8 cellular contexts compared by ENCODE assay signal in the genomic region with DNA sequence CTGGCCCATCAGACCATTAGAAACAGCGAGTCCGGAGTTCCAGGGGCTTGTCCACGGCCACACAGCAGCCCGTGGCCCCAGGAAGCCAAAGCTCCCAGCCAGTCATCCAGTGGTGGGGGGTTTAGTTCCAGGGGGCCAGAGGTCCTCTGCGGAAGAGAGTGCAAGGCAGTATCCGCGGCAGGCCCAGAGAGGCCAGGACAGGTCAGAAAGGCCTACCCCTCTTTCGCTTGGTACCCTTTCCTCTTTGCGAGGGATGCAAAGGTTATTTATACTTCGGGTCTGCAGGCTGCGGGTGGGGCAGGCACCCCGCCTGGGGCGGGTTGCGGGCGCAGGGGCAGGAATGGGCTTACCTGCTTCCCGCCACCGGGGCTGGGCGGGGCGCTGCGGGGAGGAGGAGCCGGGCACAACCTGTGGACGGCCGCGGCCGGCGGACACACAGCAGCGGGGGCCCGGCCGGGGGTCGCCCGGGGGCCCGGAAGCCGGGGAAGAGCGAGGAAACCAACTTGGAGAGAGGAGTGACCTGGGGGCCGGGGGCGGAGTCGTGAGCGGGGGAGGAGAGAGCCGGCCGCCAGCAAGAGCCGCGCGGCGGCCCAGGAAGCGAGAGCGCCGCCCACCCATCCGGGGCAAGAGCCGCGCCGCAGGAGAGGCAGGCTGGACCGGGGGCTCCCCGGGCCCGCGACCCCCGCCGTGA. TPM values are rescaled to one million over a fixed set of nuclear protein-coding genes. Genes with fewer than 3 reads are reported as not detected.
A peak's percentile ranks its signal among the peaks of the same experiment; 100 is the strongest.
DNase-seq lines count a peak whose midpoint lies in the region; ATAC-seq, FAIRE-seq and TF ChIP-seq lines count a peak whose summit lies in the region.

A gene with protein sequence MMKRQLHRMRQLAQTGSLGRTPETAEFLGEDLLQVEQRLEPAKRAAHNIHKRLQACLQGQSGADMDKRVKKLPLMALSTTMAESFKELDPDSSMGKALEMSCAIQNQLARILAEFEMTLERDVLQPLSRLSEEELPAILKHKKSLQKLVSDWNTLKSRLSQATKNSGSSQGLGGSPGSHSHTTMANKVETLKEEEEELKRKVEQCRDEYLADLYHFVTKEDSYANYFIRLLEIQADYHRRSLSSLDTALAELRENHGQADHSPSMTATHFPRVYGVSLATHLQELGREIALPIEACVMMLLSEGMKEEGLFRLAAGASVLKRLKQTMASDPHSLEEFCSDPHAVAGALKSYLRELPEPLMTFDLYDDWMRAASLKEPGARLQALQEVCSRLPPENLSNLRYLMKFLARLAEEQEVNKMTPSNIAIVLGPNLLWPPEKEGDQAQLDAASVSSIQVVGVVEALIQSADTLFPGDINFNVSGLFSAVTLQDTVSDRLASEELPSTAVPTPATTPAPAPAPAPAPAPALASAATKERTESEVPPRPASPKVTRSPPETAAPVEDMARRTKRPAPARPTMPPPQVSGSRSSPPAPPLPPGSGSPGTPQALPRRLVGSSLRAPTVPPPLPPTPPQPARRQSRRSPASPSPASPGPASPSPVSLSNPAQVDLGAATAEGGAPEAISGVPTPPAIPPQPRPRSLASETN (plus strand): TSS at position 600 of the 691 bp plus-strand sequence. CDS start 119 bp downstream, outside the sequence.

- peaks cover 10% of the 10 kb centered on the region; the same call in 2 of the 3 replicates for H3K4me1 ChIP-seq in A549
- H3K4me1 ChIP-seq in SJSA1 (replicated peaks): peaks cover 31% of the 10 kb centered on the region
- H3K4me1 ChIP-seq in adrenal gland (replicated peaks in 1 of 2): peaks cover 4 to 43% of the 10 kb centered on the region in 2 donors
- peaks cover 61 to 100% (median 94%) of the 10 kb centered on the region in 6 donors for H3K4me1 ChIP-seq in spleen

- no peak for TF ChIP-seq RAD21 in A549 (conservative IDR thresholded peaks at IDR 0.05 in 1 of 2, IDR thresholded peaks at IDR 0.05 in 1 of 2)

- DNase-seq in A549 (ENCODE audit: low read depth in 1 of 2, low spot score in 1 of 2) (no peak), SJSA1 (ENCODE audit: low read depth in 1 of 2, low spot score in 2 of 2) (peak in 1 of 2 experiments; percentile 69), adrenal gland (peak in 1 of 7 donors; percentile 44), spleen (peak; percentile 94), H54 (ENCODE audit: insufficient read length, low spot score) (no peak)

- ATAC-seq in A549 (peak; percentile 14 to 50; a peak in 3 of 6 replicates), HG02759 (IDR thresholded peaks at IDR 0.05; ENCODE audit: unreplicated experiment) (no peak)

- FAIRE-seq in A549 (lab: Jason Lieb, UNC) (no peak), H54 (lab: Jason Lieb, UNC) (no peak)

- H3K4me3 ChIP-seq in A549 (peak within 1 kb of the TSS; percentile 58), SJSA1 (peak within 1 kb of the TSS; percentile 52), adrenal gland (peak within 1 kb of the TSS in 2 of 4 donors; percentile 17 to 61), iPS-11a (ENCODE audit: low read depth, low read length) (peak within 1 kb of the TSS; percentile 44), spleen (peak within 1 kb of the TSS; percentile 56 to 92 (median 69))

- no peak for TF ChIP-seq EP300 in A549 (IDR thresholded peaks at IDR 0.05)

- CTCF ChIA-PET in A549 (lab: Yijun Ruan, JAX): interaction anchor here (1.2 to 7.1 kb wide), 2 partner anchors 9 to 19 kb away, joined by 5 to 129 read pairs; partner anchors contain the start of gene PDXP

- no peaks in the 10 kb centered on the region for H3K27me3 ChIP-seq in SJSA1 (replicated peaks)
- H3K27me3 ChIP-seq in adrenal gland: no peaks in the 10 kb centered on the region
- H3K27me3 ChIP-seq in spleen (replicated peaks in 1 of 7): peaks cover 0 to 8% (median 0%) of the 10 kb centered on the region in 7 donors

- H3K27ac ChIP-seq in A549 (peak within 1 kb of the TSS; percentile 62 to 93), SJSA1 (no peak within 1 kb of the TSS), adrenal gland (peak within 1 kb of the TSS in 2 of 5 donors; percentile 47 to 86), spleen (peak within 1 kb of the TSS; percentile 83 to 96 (median 90))

- no peak for TF ChIP-seq CTCF in A549 (IDR thresholded peaks at IDR 0.05)
- peak in 1 of 6 experiments; percentile 12 for TF ChIP-seq CTCF in adrenal gland (IDR thresholded peaks at IDR 0.05)
- TF ChIP-seq CTCF in spleen (IDR thresholded peaks at IDR 0.05 in 8 of 11, conservative IDR thresholded peaks at IDR 0.05 in 3 of 11): peak in 2 of 11 experiments; percentile 14 to 32

- H3K4me2 ChIP-seq in A549: peak within 1 kb of the TSS; percentile 82

- 15% methylated on average over 4 of the region's 57 CpGs for WGBS in A549 (ENCODE audit: missing lambda C conversion rate)
- WGBS in adrenal gland, 4 donors: 9 to 44% (median 25%) methylated on average over 4 to 57 of the region's 57 CpGs
- 5 to 28% (median 6%) methylated on average over 11 to 57 of the region's 57 CpGs for WGBS in spleen, 5 donors

- H3K36me3 ChIP-seq in SJSA1 (peaks cover 17% of the 10 kb centered on the region), adrenal gland (replicated peaks in 1 of 2) (no peaks in the 10 kb centered on the region), spleen (peaks cover 0 to 34% (median 25%) of the 10 kb centered on the region in 6 donors)

- H3K9me3 ChIP-seq in A549 (no peaks in the 10 kb centered on the region), SJSA1 (replicated peaks) (no peaks in the 10 kb centered on the region), adrenal gland (replicated peaks in 1 of 3) (no peaks in the 10 kb centered on the region), spleen (no peaks in the 10 kb centered on the region)

- TF ChIP-seq POLR2A in A549 (IDR thresholded peaks at IDR 0.05; ENCODE audit: low read length): no peak
- TF ChIP-seq POLR2A in GM15510 (IDR thresholded peaks at IDR 0.05; ENCODE audit: borderline replicate concordance, extremely low read depth, insufficient read length): peak; percentile 56
- no peak for TF ChIP-seq POLR2A in adrenal gland (IDR thresholded peaks at IDR 0.05)
- TF ChIP-seq POLR2A in spleen (IDR thresholded peaks at IDR 0.05): no peak
- no peak for TF ChIP-seq POLR2A in H54 (IDR thresholded peaks at IDR 0.05; ENCODE audit: low read depth, low read length)

- POLR2A ChIA-PET in A549 (lab: Yijun Ruan, JAX): no interaction called here

- intact Hi-C loops in adrenal gland (cut with DNase I): no loop called here
- intact Hi-C loops in spleen (cut with DNase I; ENCODE audit: low total_unique reads): no loop called here

TF ChIP-seq in A549, 52 proteins besides CTCF, POLR2A, EP300 and RAD21:
- no peak for TF ChIP-seq HDAC2 (IDR thresholded peaks at IDR 0.05)

RNA-seq across cellular contexts. Expression of the gene that starts here (rescaled TPM):
- polyA plus RNA-seq in A549 (2011; rRNA removed): 1.6 and 1.8 TPM in 2 replicates
- polyA plus RNA-seq in A549 (2012; cell fraction: cytosol; rRNA removed): 3.3 and 3.4 TPM in 2 replicates
- polyA plus RNA-seq in A549 (2012; cell fraction: nucleus; rRNA removed): 8.7 and 9.6 TPM in 2 replicates
- 1.6 to 2.8 TPM (median 2.7 TPM) in 3 replicates for polyA plus RNA-seq in A549 (2017; fragmentation: RNase III; extraction: RNeasy Plus Mini Kit Qiagen cat#74134 plus additional on column Dnase treatment)
- polyA minus RNA-seq in A549 (2011; rRNA and poly(A)+ RNA removed): 1.6 and 2.2 TPM in 2 replicates
- total RNA-seq in SJSA1 (2014; rRNA removed; shearing (Covaris generic)): 8.2 and 13.6 TPM in 2 replicates
- total RNA-seq in adrenal gland: 10 to 100 TPM in 5 of 8 donors, 1 to 10 TPM in 3; 8.1 to 18.7 (median 10.6) TPM
- polyA plus RNA-seq in adrenal gland: 10 to 100 TPM in 1 of 3 donors, 1 to 10 TPM in 2; 2.4 to 27.3 (median 9.8) TPM
- 10 to 100 TPM; 38.0 to 78.9 (median 61.2) TPM for total RNA-seq in spleen
- 10 to 100 TPM; 17.7 to 51.7 (median 35.2) TPM for polyA plus RNA-seq in spleen
